9 cellular contexts compared by ENCODE assay signal in genomic region chr5:41636605-41637004, GRCh38.
A peak's percentile ranks its signal among the peaks of the same experiment; 100 is the strongest.
DNase-seq lines count a peak whose midpoint lies in the region; FAIRE-seq and TF ChIP-seq lines count a peak whose summit lies in the region.
"Had no signal": no experiment of that assay in that cellular context is flagged by ENCODE, and none has a peak within 500 bp of the region (broad histone marks: within the 10 kb centered on the region; RNA-seq: fewer than 3 reads in every experiment).

No MANE protein-coding gene starts in this region.

- H3K27ac Mint-ChIP-seq in H9, result no peak overlapping the region

- H3K23ac ChIP-seq in H9 (ENCODE audit: insufficient read length, low read depth, low read length) (no peak overlapping the region), H1 (ENCODE audit: insufficient read length) (no peak overlapping the region)

- H3K79me1 ChIP-seq in H9 (ENCODE audit: insufficient read depth, low read depth, low read length, poor library complexity, severe bottlenecking) (no peaks in the 10 kb centered on the region), H1 (ENCODE audit: low read depth, low read length) (no peaks in the 10 kb centered on the region)

- TF ChIP-seq CTCF in GM12864 (IDR thresholded peaks at IDR 0.05; ENCODE audit: low read depth, low read length, missing control alignments) (peak; percentile 40), H9 (conservative IDR thresholded peaks at IDR 0.05) (peak; percentile 63), H1 (IDR thresholded peaks at IDR 0.05; ENCODE audit: control extremely low read depth in 1 of 3, insufficient read depth in 1 of 3, low read depth in 1 of 3, low read length in 3 of 3) (peak in 2 of 3 experiments; percentile 35 to 60; a peak in 3 of 4 replicates)

- H3K56ac ChIP-seq in H9 (ENCODE audit: insufficient read length, low read depth, low read length), result no peak overlapping the region
- H3K56ac ChIP-seq in H1 (replicated peaks; ENCODE audit: insufficient read length, low read depth, low read length), result no peak overlapping the region

- H4K5ac ChIP-seq in H9 (ENCODE audit: insufficient read length, low read depth, low read length) (no peak overlapping the region), H1 (ENCODE audit: insufficient read length, low read depth, low read length) (no peak overlapping the region)

- H3K4me3 Mint-ChIP-seq in H9, result no peak overlapping the region

- H3K4me1 Mint-ChIP-seq in H9, result peaks cover 13 to 15% of the 10 kb centered on the region in 2 experiments

- H3K79me2 ChIP-seq in H9 (ENCODE audit: insufficient read depth, low read length) (no peaks in the 10 kb centered on the region), H1 (ENCODE audit: control insufficient read depth in 1 of 2, insufficient read depth in 2 of 2, low read length in 2 of 2) (no peaks in the 10 kb centered on the region)

- H3K27me3 Mint-ChIP-seq in H9 (ENCODE audit: low read depth), result no peaks in the 10 kb centered on the region

- H2BK120ac ChIP-seq in H9 (ENCODE audit: low read depth, low read length, poor library complexity, severe bottlenecking), result no peak overlapping the region
- no peak overlapping the region for H2BK120ac ChIP-seq in H1 (replicated peaks; ENCODE audit: low read depth, low read length)

- TF ChIP-seq EP300 in H1 (IDR thresholded peaks at IDR 0.05; ENCODE audit: borderline replicate concordance in 1 of 2, low read depth in 2 of 2, low read length in 2 of 2), result no peak

- H4K91ac ChIP-seq in H9 (ENCODE audit: insufficient read length, low read depth, low read length) (no peak overlapping the region), H1 (replicated peaks; ENCODE audit: insufficient read length, low read length) (no peak overlapping the region)

- H2BK15ac ChIP-seq in H9 (ENCODE audit: low read depth, low read length) (no peak overlapping the region), H1 (ENCODE audit: low read length) (no peak overlapping the region)

- H2BK20ac ChIP-seq in H9 (ENCODE audit: low read depth, low read length, poor library complexity, severe bottlenecking) (no peak overlapping the region), H1 (ENCODE audit: low read length) (no peak overlapping the region)

- H3K9me3 ChIP-seq in H9 (ENCODE audit: control insufficient read depth, low read depth, low read length) (no peaks in the 10 kb centered on the region), H1 (ENCODE audit: insufficient read depth in 2 of 2, low read depth in 1 of 2, low read length in 1 of 2) (no peaks in the 10 kb centered on the region), MG63 (peaks cover 3% of the 10 kb centered on the region; the same call in 1 of the 2 replicates)
- H3K9me3 ChIP-seq: mucosa of descending colon had no signal

- H4K8ac ChIP-seq in H9 (replicated peaks; ENCODE audit: insufficient read length, low read depth, low read length), result no peak overlapping the region
- H4K8ac ChIP-seq in H1 (ENCODE audit: extremely low read depth, insufficient read depth, low read length), result no peak overlapping the region

- H3K4me2 ChIP-seq in H9 (ENCODE audit: insufficient read depth, insufficient read length, low read length) (no peak overlapping the region), H1 (ENCODE audit: insufficient read depth in 1 of 2, low read depth in 2 of 2, low read length in 2 of 2) (no peak overlapping the region)

- no peaks in the 10 kb centered on the region for H4K20me1 ChIP-seq in H9 (ENCODE audit: control insufficient read depth, insufficient read depth, insufficient read length)
- no peaks in the 10 kb centered on the region for H4K20me1 ChIP-seq in H1 (replicated peaks in 1 of 2; ENCODE audit: control insufficient read depth in 1 of 2, insufficient read depth in 2 of 2, low read length in 2 of 2)

- no peak for DNase-seq in GM12864 (ENCODE audit: low read depth)
- DNase-seq in H9, result peak; percentile 54
- peak; percentile 41 for DNase-seq in NCI-H1092 treated with DMSO at 0.1 percent for 48 hours (lab: John Stamatoyannopoulos, UW)
- DNase-seq in H1 (ENCODE audit: low read depth in 1 of 2, low spot score in 2 of 2), result peak in 1 of 2 experiments; percentile 52
- DNase-seq in dedifferentiated amniotic fluid mesenchymal stem cell (ENCODE audit: extremely low spot score), result no peak
- no peak for DNase-seq in stimulated activated CD4-positive, alpha-beta T cell treated with anti-CD3 and anti-CD28 coated beads, Interleukin-2, amount 100 ng/mL, for 24 hours
- DNase-seq in GOT3 (lab: John Stamatoyannopoulos, UW), result no peak
- DNase-seq in MG63, result no peak

- H2BK5ac ChIP-seq in H9 (ENCODE audit: insufficient read length, low read length) (no peak overlapping the region), H1 (ENCODE audit: low read depth, low read length) (no peak overlapping the region)

- H3K4me3 ChIP-seq in GM12864 (ENCODE audit: low read depth, low read length) (no peak overlapping the region), H1 (ENCODE audit: extremely low read depth in 1 of 4, insufficient read depth in 2 of 4, low read depth in 3 of 4, low read length in 4 of 4) (no peak overlapping the region), MG63 (no peak overlapping the region)
- H3K4me3 ChIP-seq: mucosa of descending colon had no signal

- H3K18ac ChIP-seq in H9 (ENCODE audit: insufficient read length, low read depth, low read length) (no peak overlapping the region), H1 (ENCODE audit: extremely low read depth, low read length) (no peak overlapping the region)

- H2AFZ ChIP-seq in H9 (ENCODE audit: low read length), result no peak overlapping the region
- H2AFZ ChIP-seq in H1 (ENCODE audit: low read length), result no peak overlapping the region

- H3K23me2 ChIP-seq in H9 (ENCODE audit: insufficient read length, low read depth, low read length, poor library complexity, severe bottlenecking) (no peaks in the 10 kb centered on the region), H1 (ENCODE audit: low read depth, low read length) (no peaks in the 10 kb centered on the region)

- WGBS in H9 (ENCODE audit: extremely low coverage, insufficient read length, low lambda C conversion rate), result no CpG with 5 or more reads among the region's 2 CpGs
- WGBS in H1 (ENCODE audit: extremely low coverage in 1 of 2, insufficient coverage in 1 of 2, insufficient read length in 1 of 2, insufficient replicate concordance in 2 of 2, low coverage in 1 of 2, low lambda C conversion rate in 2 of 2, missing lambda C conversion rate in 1 of 2), 2 experiments, result 79% methylated on average over 2 of the region's 2 CpGs; no CpG with 5 or more reads in 1 of the 2 experiments

- FAIRE-seq in H1 (lab: Jason Lieb, UNC), result peak; percentile 50

- H3K9ac ChIP-seq in H9 (ENCODE audit: extremely low read depth, insufficient read length, low read length), result no peak overlapping the region
- no peak overlapping the region for H3K9ac ChIP-seq in H1 (replicated peaks in 1 of 4; ENCODE audit: extremely low read depth in 1 of 4, low read depth in 3 of 4, low read length in 3 of 4)

- H3K27me3 ChIP-seq in H9 (ENCODE audit: insufficient read depth, low read length) (no peaks in the 10 kb centered on the region), H1 (replicated peaks in 1 of 4; ENCODE audit: control insufficient read depth in 3 of 4, extremely low read depth in 1 of 4, insufficient read depth in 3 of 4, low read length in 3 of 4) (no peaks in the 10 kb centered on the region), MG63 (no peaks in the 10 kb centered on the region)

- no peak for TF ChIP-seq POLR2A in H1 (IDR thresholded peaks at IDR 0.05; ENCODE audit: control extremely low read depth in 1 of 2, low read depth in 2 of 2, low read length in 2 of 2)

- H2BK12ac ChIP-seq in H9 (ENCODE audit: insufficient read length, low read depth, low read length) (no peak overlapping the region), H1 (ENCODE audit: low read depth, low read length) (no peak overlapping the region)

- peak; percentile 20 to 42; a peak in 3 of 4 replicates for TF ChIP-seq RAD21 in H1 (IDR thresholded peaks at IDR 0.05 in 1 of 2, conservative IDR thresholded peaks at IDR 0.05 in 1 of 2; ENCODE audit: low read depth in 2 of 2, low read length in 2 of 2)

- H3K27ac ChIP-seq in H9 (ENCODE audit: insufficient read length, low read depth, low read length) (no peak overlapping the region), H1 (ENCODE audit: low read depth, low read length) (no peak overlapping the region)

- POLR2A ChIA-PET in H1 (lab: Charles Lee; ENCODE audit: partially characterized antibody), result no interaction called here

- no peak overlapping the region for H3K4ac ChIP-seq in H9 (ENCODE audit: low read depth, low read length)
- H3K4ac ChIP-seq in H1 (replicated peaks; ENCODE audit: insufficient read length, low read depth, low read length), result no peak overlapping the region

- H3T11ph ChIP-seq in H9 (ENCODE audit: low read length), result no peak overlapping the region

- H3K14ac ChIP-seq in H9 (ENCODE audit: insufficient read depth, low read length) (no peak overlapping the region), H1 (ENCODE audit: insufficient read length) (no peak overlapping the region)

- H3K4me1 ChIP-seq in H9 (ENCODE audit: insufficient read depth, low read length), result no peaks in the 10 kb centered on the region; the same call in 1 of the 2 replicates
- peaks cover 0 to 3% (median 0%) of the 10 kb centered on the region in 4 experiments; a peak in 2 of 7 replicates for H3K4me1 ChIP-seq in H1 (replicated peaks in 1 of 4; ENCODE audit: control insufficient read depth in 3 of 4, insufficient read depth in 4 of 4, low read length in 3 of 4)

- no peak overlapping the region for H2AK5ac ChIP-seq in H9 (ENCODE audit: insufficient read length, low read length)
- H2AK5ac ChIP-seq in H1 (ENCODE audit: low read depth, low read length), result no peak overlapping the region

- H3K36me3 ChIP-seq in H1 (ENCODE audit: control insufficient read depth in 2 of 4, insufficient read depth in 4 of 4, low read length in 3 of 4), result no peaks in the 10 kb centered on the region
- no peaks in the 10 kb centered on the region for H3K36me3 ChIP-seq in MG63

- no peaks in the 10 kb centered on the region for H3K36me3 Mint-ChIP-seq in H9 (ENCODE audit: insufficient read depth in 1 of 3, low read depth in 3 of 3)

- no peaks in the 10 kb centered on the region for H3K9me3 Mint-ChIP-seq in H9

- CTCF ChIA-PET in H1 (lab: Charles Lee; ENCODE audit: partially characterized antibody), result interaction anchor here (0.5 to 4.8 kb wide), 29 partner anchors 9 to 732 kb away, joined by 3 to 31 read pairs (median 4); no protein-coding TSS in a partner anchor

TF ChIP-seq in H1, 55 proteins besides CTCF, POLR2A, EP300 and RAD21:
- TF ChIP-seq BACH1 (IDR thresholded peaks at IDR 0.05; ENCODE audit: low read length) (no peak), USF2 (IDR thresholded peaks at IDR 0.05; ENCODE audit: low read length) (no peak), YY1 (IDR thresholded peaks at IDR 0.05; ENCODE audit: low read depth, low read length) (no peak), CREB1 (IDR thresholded peaks at IDR 0.05) (no peak)
TF ChIP-seq in H1: peak in this region for 0.

Comparison
In these comparisons a context has a peak if more than half of its experiments do, and no peak if none do; other contexts are left out.
1. DNase-seq: peak in H9 (single experiment) and NCI-H1092 treated with DMSO at 0.1 percent for 48 hours (single experiment); none in GM12864 (single experiment), dedifferentiated amniotic fluid mesenchymal stem cell (single experiment), stimulated activated CD4-positive, alpha-beta T cell treated with anti-CD3 and anti-CD28 coated beads, Interleukin-2, amount 100 ng/mL, for 24 hours (0 of 2), GOT3 (single experiment) and MG63 (single experiment).
2. Peak in every context shown above with its lines, with median percentiles within 50 percentile points of each other: CTCF ChIP-seq.